1 cellular context compared by ENCODE assay signal in genomic region chr7:262251-262572, GRCh38.
TF ChIP-seq lines count a peak whose summit lies in the region.

No MANE protein-coding gene starts in this region.

TF ChIP-seq in IMR-90, 13 proteins besides CTCF, POLR2A, EP300 and RAD21 (continued from another document):
- no peak for TF ChIP-seq MAFK (IDR thresholded peaks at IDR 0.05; ENCODE audit: low read depth, low read length)
- TF ChIP-seq FOS (IDR thresholded peaks at IDR 0.05; ENCODE audit: low read depth, low read length), result no peak
- TF ChIP-seq RFX5 (IDR thresholded peaks at IDR 0.05; ENCODE audit: low read depth, low read length), result no peak
- no peak for TF ChIP-seq ELK1 (IDR thresholded peaks at IDR 0.05; ENCODE audit: borderline replicate concordance, low read depth, low read length)
- TF ChIP-seq MXI1 (IDR thresholded peaks at IDR 0.05; ENCODE audit: borderline replicate concordance, low read depth, low read length), result no peak
- no peak for TF ChIP-seq BHLHE40 (IDR thresholded peaks at IDR 0.05; ENCODE audit: low read depth, low read length)
- TF ChIP-seq RCOR1 (IDR thresholded peaks at IDR 0.05; ENCODE audit: insufficient replicate concordance, low read length), result no peak
